12 cellular contexts compared by ENCODE assay signal in genomic region chr2:118249970-118250369, GRCh38.
A peak's percentile ranks its signal among the peaks of the same experiment; 100 is the strongest.
DNase-seq lines count a peak whose midpoint lies in the region; ATAC-seq and TF ChIP-seq lines count a peak whose summit lies in the region.
"Had no signal": no experiment of that assay in that cellular context is flagged by ENCODE, and none has a peak within 500 bp of the region (broad histone marks: within the 10 kb centered on the region; RNA-seq: fewer than 3 reads in every experiment).

No MANE protein-coding gene starts in this region.

- intact Hi-C loops in mammary epithelial cell (cut with micrococcal nuclease) = no loop called here
- intact Hi-C loops in Caco-2 (cut with micrococcal nuclease; ENCODE audit: unreplicated experiment) = no loop called here
- intact Hi-C loops in activated T-helper 1 cell treated with anti-CD3 and anti-CD28 coated beads, Interleukin-12 subunit alpha, Interleukin-12 subunit beta, Interleukin-2, Interleukin-4 antibody, amounts not matched to agents 30 ng/mL and 10 ng/mL and 1 ng/mL, durations not matched to agents 14 hours and 24 hours and 36 hours (cut with micrococcal nuclease) = no loop called here

- no peaks in the 10 kb centered on the region for H3K36me3 Mint-ChIP-seq in Caco-2 (ENCODE audit: insufficient read depth, unreplicated experiment)
- H3K36me3 Mint-ChIP-seq in activated T-helper 1 cell treated with anti-CD3 and anti-CD28 coated beads, Interleukin-12 subunit alpha, Interleukin-12 subunit beta, Interleukin-2, Interleukin-4 antibody, amounts not matched to agents 30 ng/mL and 10 ng/mL and 1 ng/mL, durations not matched to agents 14 hours and 24 hours and 36 hours (ENCODE audit: low read depth) = no peaks in the 10 kb centered on the region
- no peaks in the 10 kb centered on the region for H3K36me3 Mint-ChIP-seq in activated CD8-positive, alpha-beta memory T cell treated with anti-CD3 and anti-CD28 coated beads, Interleukin-2, amount 10 ng/mL, durations not matched to agents 7 days and 5 days

- no peak overlapping the region for H3K9ac ChIP-seq in mammary epithelial cell (ENCODE audit: insufficient read depth, low read length)

- TF ChIP-seq CTCF in mammary epithelial cell (conservative IDR thresholded peaks at IDR 0.05 in 1 of 2, IDR thresholded peaks at IDR 0.05 in 1 of 2; ENCODE audit: extremely low read depth in 1 of 2, insufficient read depth in 1 of 2, low read depth in 1 of 2, low read length in 2 of 2) (no peak), Caco-2 (IDR thresholded peaks at IDR 0.05; ENCODE audit: insufficient read depth in 1 of 2, low read depth in 1 of 2, low read length in 1 of 2, severe bottlenecking in 1 of 2, unreplicated experiment in 1 of 2) (no peak), brain microvascular endothelial cell (IDR thresholded peaks at IDR 0.05; ENCODE audit: low read depth, low read length, missing control alignments) (no peak)

- H3K4me1 ChIP-seq in mammary epithelial cell (ENCODE audit: insufficient read depth, low read length) = peaks cover 20% of the 10 kb centered on the region
- H3K4me1 ChIP-seq in Caco-2 = no peaks in the 10 kb centered on the region

- CTCF ChIA-PET in mammary epithelial cell (lab: Charles Lee; ENCODE audit: low non-redundant PET) (no interaction called here), Caco-2 (lab: Charles Lee) (no interaction called here)
- CTCF ChIA-PET in activated CD8-positive, alpha-beta memory T cell treated with anti-CD3 and anti-CD28 coated beads, Interleukin-2, amount 10 ng/mL, durations not matched to agents 7 days and 5 days (lab: Charles Lee) = no interaction called here

- in situ Hi-C loops in mammary epithelial cell (cut with MboI; ENCODE audit: low sequenced_read_pairs in 2 of 2) (no loop called here), brain microvascular endothelial cell (cut with HindIII; ENCODE audit: low pct_ligation_motif_present, low sequenced_read_pairs) (no loop called here)

- no peaks in the 10 kb centered on the region for H3K9me3 Mint-ChIP-seq in Caco-2 (ENCODE audit: unreplicated experiment)
- H3K9me3 Mint-ChIP-seq in activated T-helper 1 cell treated with anti-CD3 and anti-CD28 coated beads, Interleukin-12 subunit alpha, Interleukin-12 subunit beta, Interleukin-2, Interleukin-4 antibody, amounts not matched to agents 30 ng/mL and 10 ng/mL and 1 ng/mL, durations not matched to agents 14 hours and 24 hours and 36 hours = no peaks in the 10 kb centered on the region
- H3K9me3 Mint-ChIP-seq in activated CD8-positive, alpha-beta memory T cell treated with anti-CD3 and anti-CD28 coated beads, Interleukin-2, amount 10 ng/mL, durations not matched to agents 7 days and 5 days (ENCODE audit: low read depth) = no peaks in the 10 kb centered on the region

- H3K27ac ChIP-seq in mammary epithelial cell (ENCODE audit: insufficient read depth, low read depth, low read length) = no peak overlapping the region
- H3K27ac ChIP-seq in brain microvascular endothelial cell = no peak overlapping the region

- H2AFZ ChIP-seq in mammary epithelial cell (ENCODE audit: low read depth, low read length) = no peak overlapping the region

- no peaks in the 10 kb centered on the region for H3K27me3 ChIP-seq in mammary epithelial cell (ENCODE audit: insufficient read depth, low read length)
- no peaks in the 10 kb centered on the region; the same call in 1 of the 2 replicates for H3K27me3 ChIP-seq in Caco-2 (replicated peaks; ENCODE audit: control insufficient read depth, insufficient read depth, low read length)
- no peaks in the 10 kb centered on the region for H3K27me3 ChIP-seq in brain microvascular endothelial cell (replicated peaks)

- 45% methylated on average over 4 of the region's 4 CpGs for WGBS in mammary epithelial cell (ENCODE audit: low coverage, missing lambda C conversion rate)

- POLR2A ChIA-PET in Caco-2 (lab: Charles Lee) = no interaction called here

- BruUV-seq in mammary epithelial cell (replicated peaks; lab: Mats Ljungman, UMichigan) (no TSS peak), Caco-2 (replicated peaks; lab: Mats Ljungman, UMichigan) (no TSS peak)

- H4K20me1 ChIP-seq in mammary epithelial cell (ENCODE audit: insufficient read depth, low read length) = no peaks in the 10 kb centered on the region

- no peaks in the 10 kb centered on the region for H3K79me2 ChIP-seq in mammary epithelial cell (ENCODE audit: insufficient read depth, low read length)

- dilution Hi-C loops in mammary epithelial cell (cut with HindIII; ENCODE audit: low sequenced_read_pairs) = no loop called here

- H3K4me2 ChIP-seq in mammary epithelial cell (ENCODE audit: insufficient read depth, low read depth, low read length) = no peak overlapping the region

- H3K4me3 Mint-ChIP-seq in Caco-2 (ENCODE audit: unreplicated experiment) = no peak overlapping the region
- no peak overlapping the region for H3K4me3 Mint-ChIP-seq in activated T-helper 1 cell treated with anti-CD3 and anti-CD28 coated beads, Interleukin-12 subunit alpha, Interleukin-12 subunit beta, Interleukin-2, Interleukin-4 antibody, amounts not matched to agents 30 ng/mL and 10 ng/mL and 1 ng/mL, durations not matched to agents 14 hours and 24 hours and 36 hours
- no peak overlapping the region for H3K4me3 Mint-ChIP-seq in activated CD8-positive, alpha-beta memory T cell treated with anti-CD3 and anti-CD28 coated beads, Interleukin-2, amount 10 ng/mL, durations not matched to agents 7 days and 5 days
- H3K4me3 Mint-ChIP-seq: activated CD8-positive, alpha-beta T cell treated with anti-CD3 and anti-CD28 coated beads, Interleukin-2, amount 10 ng/mL, durations not matched to agents 7 days and 5 days had no signal

- DNase-seq in GM03348 (ENCODE audit: low spot score) = peak; percentile 58
- DNase-seq in mammary epithelial cell = peak; percentile 62
- DNase-seq in Caco-2 = no peak
- DNase-seq in activated T-helper 1 cell treated with anti-CD3 and anti-CD28 coated beads, Interleukin-12 subunit alpha, Interleukin-12 subunit beta, Interleukin-2, Interleukin-4 antibody, amounts not matched to agents 30 ng/mL and 10 ng/mL and 1 ng/mL, durations not matched to agents 14 hours and 24 hours and 36 hours (ENCODE audit: low spot score) = no peak
- no peak for DNase-seq in activated CD8-positive, alpha-beta memory T cell treated with anti-CD3 and anti-CD28 coated beads, Interleukin-2, amount 10 ng/mL, durations not matched to agents 7 days and 5 days
- no peak for DNase-seq in brain microvascular endothelial cell
- DNase-seq: activated CD8-positive, alpha-beta T cell treated with anti-CD3 and anti-CD28 coated beads, Interleukin-2, amount 10 ng/mL, durations not matched to agents 7 days and 5 days; effector CD4-positive, alpha-beta T cell; HCEC 1CT; stimulated activated CD4-positive, alpha-beta T cell treated with anti-CD3 and anti-CD28 coated beads, Interleukin-12 subunit alpha, Interleukin-12 subunit beta, amount 100 ng/mL, for 4 hours had no signal

- ATAC-seq in GM21423 (IDR thresholded peaks at IDR 0.05; ENCODE audit: unreplicated experiment) (peak; percentile 8), HG03520 (IDR thresholded peaks at IDR 0.05; ENCODE audit: unreplicated experiment) (peak; percentile 28)
- ATAC-seq in activated CD8-positive, alpha-beta memory T cell treated with anti-CD3 and anti-CD28 coated beads, Interleukin-2, amount 10 ng/mL, durations not matched to agents 7 days and 5 days = no peak
- ATAC-seq: activated CD8-positive, alpha-beta T cell treated with anti-CD3 and anti-CD28 coated beads, Interleukin-2, amount 10 ng/mL, durations not matched to agents 7 days and 5 days had no signal

- H3K36me3 ChIP-seq in mammary epithelial cell (ENCODE audit: insufficient read depth, low read length) (no peaks in the 10 kb centered on the region), Caco-2 (ENCODE audit: control insufficient read depth, insufficient read depth, low read length) (no peaks in the 10 kb centered on the region), brain microvascular endothelial cell (replicated peaks) (no peaks in the 10 kb centered on the region)

- peaks cover 10% of the 10 kb centered on the region for H3K27me3 Mint-ChIP-seq in Caco-2 (ENCODE audit: insufficient read depth, unreplicated experiment)
- H3K27me3 Mint-ChIP-seq in activated T-helper 1 cell treated with anti-CD3 and anti-CD28 coated beads, Interleukin-12 subunit alpha, Interleukin-12 subunit beta, Interleukin-2, Interleukin-4 antibody, amounts not matched to agents 30 ng/mL and 10 ng/mL and 1 ng/mL, durations not matched to agents 14 hours and 24 hours and 36 hours (ENCODE audit: insufficient read depth) = peaks cover 11% of the 10 kb centered on the region
- H3K27me3 Mint-ChIP-seq in activated CD8-positive, alpha-beta memory T cell treated with anti-CD3 and anti-CD28 coated beads, Interleukin-2, amount 10 ng/mL, durations not matched to agents 7 days and 5 days = peaks cover 13% of the 10 kb centered on the region

- H3K4me3 ChIP-seq in mammary epithelial cell (replicated peaks in 1 of 3; ENCODE audit: insufficient read depth in 1 of 3, low read depth in 2 of 3, low read length in 3 of 3) = no peak overlapping the region
- no peak overlapping the region for H3K4me3 ChIP-seq in Caco-2 (ENCODE audit: low read depth, low read length)
- no peak overlapping the region for H3K4me3 ChIP-seq in brain microvascular endothelial cell (ENCODE audit: low read depth, low read length)

- H3K9me3 ChIP-seq in mammary epithelial cell (replicated peaks; ENCODE audit: insufficient read depth, low read length) (no peaks in the 10 kb centered on the region), Caco-2 (no peaks in the 10 kb centered on the region)

- H3K27ac Mint-ChIP-seq in Caco-2 (ENCODE audit: unreplicated experiment) = no peak overlapping the region
- H3K27ac Mint-ChIP-seq in activated T-helper 1 cell treated with anti-CD3 and anti-CD28 coated beads, Interleukin-12 subunit alpha, Interleukin-12 subunit beta, Interleukin-2, Interleukin-4 antibody, amounts not matched to agents 30 ng/mL and 10 ng/mL and 1 ng/mL, durations not matched to agents 14 hours and 24 hours and 36 hours = no peak overlapping the region
- no peak overlapping the region for H3K27ac Mint-ChIP-seq in activated CD8-positive, alpha-beta memory T cell treated with anti-CD3 and anti-CD28 coated beads, Interleukin-2, amount 10 ng/mL, durations not matched to agents 7 days and 5 days
- H3K27ac Mint-ChIP-seq: activated CD8-positive, alpha-beta T cell treated with anti-CD3 and anti-CD28 coated beads, Interleukin-2, amount 10 ng/mL, durations not matched to agents 7 days and 5 days had no signal

- no peaks in the 10 kb centered on the region for H3K4me1 Mint-ChIP-seq in Caco-2 (ENCODE audit: low read depth, unreplicated experiment)
- H3K4me1 Mint-ChIP-seq in activated T-helper 1 cell treated with anti-CD3 and anti-CD28 coated beads, Interleukin-12 subunit alpha, Interleukin-12 subunit beta, Interleukin-2, Interleukin-4 antibody, amounts not matched to agents 30 ng/mL and 10 ng/mL and 1 ng/mL, durations not matched to agents 14 hours and 24 hours and 36 hours (ENCODE audit: low read depth) = peaks cover 5% of the 10 kb centered on the region
- H3K4me1 Mint-ChIP-seq in activated CD8-positive, alpha-beta memory T cell treated with anti-CD3 and anti-CD28 coated beads, Interleukin-2, amount 10 ng/mL, durations not matched to agents 7 days and 5 days = peaks cover 1% of the 10 kb centered on the region

Comparison
In these comparisons a context has a peak if more than half of its experiments do, and no peak if none do; other contexts are left out.
1. DNase-seq: peak in GM03348 (single experiment) and mammary epithelial cell (single experiment); none in Caco-2 (0 of 2), activated T-helper 1 cell treated with anti-CD3 and anti-CD28 coated beads, Interleukin-12 subunit alpha, Interleukin-12 subunit beta, Interleukin-2, Interleukin-4 antibody, amounts not matched to agents 30 ng/mL and 10 ng/mL and 1 ng/mL, durations not matched to agents 14 hours and 24 hours and 36 hours (single experiment), activated CD8-positive, alpha-beta memory T cell treated with anti-CD3 and anti-CD28 coated beads, Interleukin-2, amount 10 ng/mL, durations not matched to agents 7 days and 5 days (single experiment) and brain microvascular endothelial cell (single experiment).